Comparison of ENCODE assay signal across 26 cellular contexts in genomic region chr5:177232358-177232757, GRCh38.
DNase-seq lines count a peak whose midpoint lies in the region; ATAC-seq lines count a peak whose summit lies in the region.
"Had no signal": no experiment of that assay in that cellular context is flagged by ENCODE, and none has a peak within 500 bp of the region (broad histone marks: within the 10 kb centered on the region; RNA-seq: fewer than 3 reads in every experiment).

No MANE protein-coding gene starts in this region.

- H2BK120ac ChIP-seq in mesenchymal stem cell (ENCODE audit: low read depth, low read length): no peak overlapping the region

- H3K14ac ChIP-seq in mesenchymal stem cell (ENCODE audit: low read length in 2 of 2): no peak overlapping the region

- DNase-seq in activated naive CD4-positive, alpha-beta T cell treated with anti-CD3 and anti-CD28 coated beads, Interleukin-2, amount 10 ng/mL, durations not matched to agents 7 days and 5 days: no peak
- DNase-seq in activated naive CD4-positive, alpha-beta T cell treated with Interleukin-2 at 50 U/mL for 16 hours: no peak
- DNase-seq in mesenchymal stem cell (peak; percentile 26), stromal cell of bone marrow (ENCODE audit: low read depth) (peak; percentile 25)
- no peak for DNase-seq in T-helper 2 cell treated with Interferon-gamma antibody and Interleukin-4, amounts not matched to agents 5 μg/mL and 100 μg/mL, for 36 hours (ENCODE audit: low spot score)
- DNase-seq: activated CD8-positive, alpha-beta T cell treated with anti-CD3 and anti-CD28 coated beads for 36 hours; activated T-cell treated with anti-CD3 and anti-CD28 coated beads, Interleukin-2, amount 50 U/mL, for 4 hours; cortex of kidney; foreskin melanocyte; GF-D8; hypothalamus; kidney; NCI-H1930; NCI-H510A treated with DMSO at 0.1 percent for 48 hours; SHP77 treated with DMSO at 0.1 percent for 48 hours; T-helper 1 cell had no signal

- H4K91ac ChIP-seq in mesenchymal stem cell (ENCODE audit: low read length): no peak overlapping the region

- H3K4me3 ChIP-seq in mesenchymal stem cell (ENCODE audit: insufficient read depth in 1 of 2, low read depth in 1 of 2, low read length in 2 of 2): no peak overlapping the region
- H3K4me3 ChIP-seq: A549, BLaER1, HAP-1, K562, lung had no signal

- CTCF ChIA-PET in activated naive CD4-positive, alpha-beta T cell treated with anti-CD3 and anti-CD28 coated beads, Interleukin-2, amount 10 ng/mL, durations not matched to agents 7 days and 5 days (lab: Charles Lee): no interaction called here

- H3K4me1 Mint-ChIP-seq in activated naive CD4-positive, alpha-beta T cell treated with anti-CD3 and anti-CD28 coated beads, Interleukin-2, amount 10 ng/mL, durations not matched to agents 7 days and 5 days: no peaks in the 10 kb centered on the region
- H3K4me1 Mint-ChIP-seq in activated T-helper 17 cell treated with anti-CD3 and anti-CD28 coated beads, Interleukin-2, amount 50 U/mL, for 72 hours: peaks cover 16% of the 10 kb centered on the region
- H3K4me1 Mint-ChIP-seq in T-helper 2 cell treated with Interferon-gamma antibody and Interleukin-4, amounts not matched to agents 5 μg/mL and 100 μg/mL, for 36 hours (ENCODE audit: low read depth): peaks cover 7% of the 10 kb centered on the region

- 44% methylated on average over 4 of the region's 4 CpGs for WGBS in mesenchymal stem cell

- H3K79me1 ChIP-seq in mesenchymal stem cell (replicated peaks; ENCODE audit: low read length, poor library complexity, severe bottlenecking): peaks cover 8% of the 10 kb centered on the region

- H3K36me3 ChIP-seq in mesenchymal stem cell (ENCODE audit: control insufficient read depth in 1 of 2, insufficient read depth in 2 of 2, low read depth in 1 of 2, low read length in 2 of 2): peaks cover 11 to 38% of the 10 kb centered on the region in 2 experiments

- no peaks in the 10 kb centered on the region for H3K9me3 ChIP-seq in mesenchymal stem cell (ENCODE audit: control insufficient read depth, low read length)
- H3K9me3 ChIP-seq: A549, BLaER1, HAP-1 had no signal

- H3K4ac ChIP-seq in mesenchymal stem cell (ENCODE audit: low read depth in 1 of 2, low read length in 2 of 2): no peak overlapping the region

- H3K27ac Mint-ChIP-seq in activated naive CD4-positive, alpha-beta T cell treated with anti-CD3 and anti-CD28 coated beads, Interleukin-2, amount 10 ng/mL, durations not matched to agents 7 days and 5 days: peak overlapping the region; percentile 29
- peak overlapping the region; percentile 41 for H3K27ac Mint-ChIP-seq in activated T-helper 17 cell treated with anti-CD3 and anti-CD28 coated beads, Interleukin-2, amount 50 U/mL, for 72 hours
- H3K27ac Mint-ChIP-seq in T-helper 2 cell treated with Interferon-gamma antibody and Interleukin-4, amounts not matched to agents 5 μg/mL and 100 μg/mL, for 36 hours: no peak overlapping the region
- H3K27ac Mint-ChIP-seq: activated CD8-positive, alpha-beta T cell treated with anti-CD3 and anti-CD28 coated beads for 36 hours; natural killer cell treated with Interleukin-12 subunit alpha and Interleukin-12 subunit beta and Interleukin-15 and Interleukin-18, amount 100 ng/mL, for 72 hours had no signal

- no peak overlapping the region for H3K18ac ChIP-seq in mesenchymal stem cell (ENCODE audit: low read depth in 1 of 2, low read length in 2 of 2)

- no peaks in the 10 kb centered on the region for H3K9me3 Mint-ChIP-seq in activated naive CD4-positive, alpha-beta T cell treated with anti-CD3 and anti-CD28 coated beads, Interleukin-2, amount 10 ng/mL, durations not matched to agents 7 days and 5 days
- no peaks in the 10 kb centered on the region for H3K9me3 Mint-ChIP-seq in activated T-helper 17 cell treated with anti-CD3 and anti-CD28 coated beads, Interleukin-2, amount 50 U/mL, for 72 hours
- H3K9me3 Mint-ChIP-seq in T-helper 2 cell treated with Interferon-gamma antibody and Interleukin-4, amounts not matched to agents 5 μg/mL and 100 μg/mL, for 36 hours: no peaks in the 10 kb centered on the region
- H3K9me3 Mint-ChIP-seq: activated CD8-positive, alpha-beta T cell treated with anti-CD3 and anti-CD28 coated beads for 36 hours; activated naive CD4-positive, alpha-beta T cell treated with anti-CD3 and anti-CD28 coated beads, Interleukin-2, amount 50 U/mL, for 72 hours; activated T-cell treated with anti-CD3 and anti-CD28 coated beads, Interleukin-2, amount 50 U/mL, for 4 hours; natural killer cell treated with Interleukin-12 subunit alpha and Interleukin-12 subunit beta and Interleukin-15 and Interleukin-18, amount 100 ng/mL, for 72 hours had no signal

- peaks cover 8% of the 10 kb centered on the region for H3K4me1 ChIP-seq in mesenchymal stem cell (ENCODE audit: control insufficient read depth, insufficient read depth, low read depth, low read length)

- H2BK15ac ChIP-seq in mesenchymal stem cell (ENCODE audit: low read depth, poor library complexity, severe bottlenecking): no peak overlapping the region

- peaks cover 26% of the 10 kb centered on the region for H3K36me3 Mint-ChIP-seq in activated naive CD4-positive, alpha-beta T cell treated with anti-CD3 and anti-CD28 coated beads, Interleukin-2, amount 10 ng/mL, durations not matched to agents 7 days and 5 days
- H3K36me3 Mint-ChIP-seq in activated T-helper 17 cell treated with anti-CD3 and anti-CD28 coated beads, Interleukin-2, amount 50 U/mL, for 72 hours (ENCODE audit: low read depth): peaks cover 78% of the 10 kb centered on the region
- H3K36me3 Mint-ChIP-seq in T-helper 2 cell treated with Interferon-gamma antibody and Interleukin-4, amounts not matched to agents 5 μg/mL and 100 μg/mL, for 36 hours (ENCODE audit: low read depth): peaks cover 22% of the 10 kb centered on the region
- H3K36me3 Mint-ChIP-seq: activated naive CD4-positive, alpha-beta T cell treated with anti-CD3 and anti-CD28 coated beads, Interleukin-2, amount 50 U/mL, for 72 hours had no signal

- H3K27me3 ChIP-seq in mesenchymal stem cell (ENCODE audit: control insufficient read depth in 1 of 2, insufficient read depth in 1 of 2, low read length in 2 of 2): no peaks in the 10 kb centered on the region
- H3K27me3 ChIP-seq: BLaER1 had no signal

- H3K4me3 Mint-ChIP-seq in activated naive CD4-positive, alpha-beta T cell treated with anti-CD3 and anti-CD28 coated beads, Interleukin-2, amount 10 ng/mL, durations not matched to agents 7 days and 5 days: no peak overlapping the region
- no peak overlapping the region for H3K4me3 Mint-ChIP-seq in activated T-helper 17 cell treated with anti-CD3 and anti-CD28 coated beads, Interleukin-2, amount 50 U/mL, for 72 hours
- H3K4me3 Mint-ChIP-seq in T-helper 2 cell treated with Interferon-gamma antibody and Interleukin-4, amounts not matched to agents 5 μg/mL and 100 μg/mL, for 36 hours: no peak overlapping the region
- H3K4me3 Mint-ChIP-seq: activated CD8-positive, alpha-beta T cell treated with anti-CD3 and anti-CD28 coated beads for 36 hours; activated T-cell treated with anti-CD3 and anti-CD28 coated beads, Interleukin-2, amount 50 U/mL, for 4 hours; natural killer cell treated with Interleukin-12 subunit alpha and Interleukin-12 subunit beta and Interleukin-15 and Interleukin-18, amount 100 ng/mL, for 72 hours had no signal

- no peak overlapping the region for H2AK5ac ChIP-seq in mesenchymal stem cell (ENCODE audit: low read length, severe bottlenecking)

- no peak overlapping the region for H2BK5ac ChIP-seq in mesenchymal stem cell (ENCODE audit: low read depth, low read length, poor library complexity, severe bottlenecking)

- no peak overlapping the region for H2AFZ ChIP-seq in mesenchymal stem cell (ENCODE audit: low read depth, low read length)

- H3K23ac ChIP-seq in mesenchymal stem cell (ENCODE audit: low read length in 2 of 2): no peak overlapping the region

- H3K9ac ChIP-seq in mesenchymal stem cell (ENCODE audit: low read length): peak overlapping the region; percentile 23
- H3K9ac ChIP-seq: BLaER1 had no signal

- no peak overlapping the region for H4K8ac ChIP-seq in mesenchymal stem cell (ENCODE audit: low read length)

- no peak overlapping the region for H2BK12ac ChIP-seq in mesenchymal stem cell (ENCODE audit: low read length in 2 of 2)

- H3K27ac ChIP-seq in mesenchymal stem cell (ENCODE audit: low read length, poor library complexity, severe bottlenecking): peak overlapping the region; percentile 46
- H3K27ac ChIP-seq: A549, BLaER1 had no signal

- H3K4me2 ChIP-seq in mesenchymal stem cell (ENCODE audit: low read length, poor library complexity, severe bottlenecking): no peak overlapping the region
- H3K4me2 ChIP-seq: A549, BLaER1 had no signal

- no peaks in the 10 kb centered on the region for H3K27me3 Mint-ChIP-seq in activated naive CD4-positive, alpha-beta T cell treated with anti-CD3 and anti-CD28 coated beads, Interleukin-2, amount 10 ng/mL, durations not matched to agents 7 days and 5 days
- H3K27me3 Mint-ChIP-seq in activated T-helper 17 cell treated with anti-CD3 and anti-CD28 coated beads, Interleukin-2, amount 50 U/mL, for 72 hours: no peaks in the 10 kb centered on the region
- no peaks in the 10 kb centered on the region for H3K27me3 Mint-ChIP-seq in T-helper 2 cell treated with Interferon-gamma antibody and Interleukin-4, amounts not matched to agents 5 μg/mL and 100 μg/mL, for 36 hours (ENCODE audit: low read depth)
- H3K27me3 Mint-ChIP-seq: activated CD8-positive, alpha-beta T cell treated with anti-CD3 and anti-CD28 coated beads for 36 hours; natural killer cell treated with Interleukin-12 subunit alpha and Interleukin-12 subunit beta and Interleukin-15 and Interleukin-18, amount 100 ng/mL, for 72 hours had no signal

- no peak for ATAC-seq in activated T-helper 17 cell treated with anti-CD3 and anti-CD28 coated beads, Interleukin-2, amount 50 U/mL, for 72 hours (replicated peaks)
- ATAC-seq in HG03139 (IDR thresholded peaks at IDR 0.05; ENCODE audit: unreplicated experiment) (no peak), HG03442 (IDR thresholded peaks at IDR 0.05; ENCODE audit: unreplicated experiment) (no peak)
- ATAC-seq: activated CD8-positive, alpha-beta T cell treated with anti-CD3 and anti-CD28 coated beads for 36 hours; activated T-cell treated with anti-CD3 and anti-CD28 coated beads, Interleukin-2, amount 50 U/mL, for 4 hours had no signal

Comparison
In these comparisons a context has a peak if more than half of its experiments do, and no peak if none do; other contexts are left out.
1. DNase-seq: peak in mesenchymal stem cell (single experiment) and stromal cell of bone marrow (single experiment); none in activated naive CD4-positive, alpha-beta T cell treated with anti-CD3 and anti-CD28 coated beads, Interleukin-2, amount 10 ng/mL, durations not matched to agents 7 days and 5 days (single experiment), activated naive CD4-positive, alpha-beta T cell treated with Interleukin-2 at 50 U/mL for 16 hours (single experiment) and T-helper 2 cell treated with Interferon-gamma antibody and Interleukin-4, amounts not matched to agents 5 μg/mL and 100 μg/mL, for 36 hours (single experiment).